Comparison of ENCODE assay signal across 9 cellular contexts in the genomic region with DNA sequence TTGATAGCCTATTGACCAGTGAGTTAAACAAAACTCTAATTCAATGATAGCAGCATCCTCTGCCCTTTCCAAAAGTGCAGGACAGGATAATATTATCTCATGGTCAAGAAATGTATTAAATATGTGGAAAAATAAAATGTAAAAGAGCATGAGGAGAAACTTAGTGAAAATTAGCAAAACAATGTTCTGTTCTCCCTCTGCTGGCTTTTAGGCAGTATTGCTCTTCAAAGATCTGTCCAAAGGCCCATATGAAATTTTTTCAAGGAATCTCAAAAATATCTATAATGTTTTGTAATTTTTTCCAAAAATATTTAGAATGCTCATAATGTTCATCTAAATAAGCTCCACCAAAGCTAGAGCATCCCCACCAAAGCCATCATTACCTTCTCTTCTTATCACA. TPM values are rescaled to one million over a fixed set of nuclear protein-coding genes. Genes with fewer than 3 reads are reported as not detected.
DNase-seq lines count a peak whose midpoint lies in the region; ATAC-seq, FAIRE-seq and TF ChIP-seq lines count a peak whose summit lies in the region.
"Had no signal": no experiment of that assay in that cellular context is flagged by ENCODE, and none has a peak within 500 bp of the region (broad histone marks: within the 10 kb centered on the region; RNA-seq: fewer than 3 reads in every experiment).

No MANE protein-coding gene starts in this region.

- H3K4me1 Mint-ChIP-seq in WTC11: no peaks in the 10 kb centered on the region
- H3K4me1 Mint-ChIP-seq in activated CD8-positive, alpha-beta memory T cell treated with anti-CD3 and anti-CD28 coated beads, Interleukin-2, amount 10 ng/mL, durations not matched to agents 7 days and 5 days: peaks cover 15% of the 10 kb centered on the region

- TF ChIP-seq CTCF in AG09319 (IDR thresholded peaks at IDR 0.05; ENCODE audit: low read depth, low read length) (peak; percentile 44), WTC11 (IDR thresholded peaks at IDR 0.05) (0 out of 2 replicates have a peak, but pooled peaks have one; percentile 40)

- POLR2A ChIA-PET in WTC11 (lab: Charles Lee): no interaction called here

- DNase-seq in AG09319 (ENCODE audit: extremely low read depth, low read depth) (no peak), WTC11 (ENCODE audit: low spot score) (no peak), kidney tubule cell (ENCODE audit: low spot score) (peak; percentile 12), 8988T (no peak), H54 (ENCODE audit: insufficient read length, low spot score) (no peak)
- DNase-seq in activated CD8-positive, alpha-beta memory T cell treated with anti-CD3 and anti-CD28 coated beads, Interleukin-2, amount 10 ng/mL, durations not matched to agents 7 days and 5 days: no peak
- no peak for DNase-seq in effector CD8-positive, alpha-beta T cell (lab: John Stamatoyannopoulos, UW)
- DNase-seq: NCI-H510A had no signal

- FAIRE-seq in H54 (lab: Jason Lieb, UNC): no peak

- TF ChIP-seq POLR2A in H54 (IDR thresholded peaks at IDR 0.05; ENCODE audit: low read depth, low read length): no peak

- CTCF ChIA-PET in WTC11 (lab: Charles Lee): interaction anchor here (0.7 to 1.3 kb wide), 2 partner anchors 8 to 10 kb away, joined by 3 read pairs; partner anchors contain the start of gene ARL14EP
- CTCF ChIA-PET in activated CD8-positive, alpha-beta memory T cell treated with anti-CD3 and anti-CD28 coated beads, Interleukin-2, amount 10 ng/mL, durations not matched to agents 7 days and 5 days (lab: Charles Lee): interaction anchor here (1.2 to 2.6 kb wide), 2 partner anchors 12 to 186 kb away, joined by 3 to 14 read pairs; no protein-coding TSS in a partner anchor

- peak; percentile 17 for ATAC-seq in GM19351 (IDR thresholded peaks at IDR 0.05; ENCODE audit: unreplicated experiment)
- no peak for ATAC-seq in WTC11
- ATAC-seq in activated CD8-positive, alpha-beta memory T cell treated with anti-CD3 and anti-CD28 coated beads, Interleukin-2, amount 10 ng/mL, durations not matched to agents 7 days and 5 days: no peak

- peaks cover 14% of the 10 kb centered on the region for H3K9me3 Mint-ChIP-seq in WTC11
- no peaks in the 10 kb centered on the region for H3K9me3 Mint-ChIP-seq in activated CD8-positive, alpha-beta memory T cell treated with anti-CD3 and anti-CD28 coated beads, Interleukin-2, amount 10 ng/mL, durations not matched to agents 7 days and 5 days (ENCODE audit: low read depth)

- H3K27ac Mint-ChIP-seq in WTC11: no peak overlapping the region
- no peak overlapping the region for H3K27ac Mint-ChIP-seq in activated CD8-positive, alpha-beta memory T cell treated with anti-CD3 and anti-CD28 coated beads, Interleukin-2, amount 10 ng/mL, durations not matched to agents 7 days and 5 days

- no peak overlapping the region for H3K4me3 Mint-ChIP-seq in WTC11
- no peak overlapping the region for H3K4me3 Mint-ChIP-seq in activated CD8-positive, alpha-beta memory T cell treated with anti-CD3 and anti-CD28 coated beads, Interleukin-2, amount 10 ng/mL, durations not matched to agents 7 days and 5 days

- H3K36me3 Mint-ChIP-seq in WTC11: peaks cover 4% of the 10 kb centered on the region
- no peaks in the 10 kb centered on the region for H3K36me3 Mint-ChIP-seq in activated CD8-positive, alpha-beta memory T cell treated with anti-CD3 and anti-CD28 coated beads, Interleukin-2, amount 10 ng/mL, durations not matched to agents 7 days and 5 days

- peaks cover 29% of the 10 kb centered on the region for H3K27me3 Mint-ChIP-seq in WTC11 (ENCODE audit: low read depth)
- H3K27me3 Mint-ChIP-seq in activated CD8-positive, alpha-beta memory T cell treated with anti-CD3 and anti-CD28 coated beads, Interleukin-2, amount 10 ng/mL, durations not matched to agents 7 days and 5 days: peaks cover 11% of the 10 kb centered on the region

TF ChIP-seq in WTC11, 78 proteins besides CTCF, POLR2A, EP300 and RAD21:
- TF ChIP-seq, protein P1, sequence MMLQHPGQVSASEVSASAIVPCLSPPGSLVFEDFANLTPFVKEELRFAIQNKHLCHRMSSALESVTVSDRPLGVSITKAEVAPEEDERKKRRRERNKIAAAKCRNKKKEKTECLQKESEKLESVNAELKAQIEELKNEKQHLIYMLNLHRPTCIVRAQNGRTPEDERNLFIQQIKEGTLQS (CRISPR knock-in tag; conservative IDR thresholded peaks at IDR 0.05): no peak
- no peak for TF ChIP-seq USF2 (CRISPR knock-in tag; IDR thresholded peaks at IDR 0.05)
- no peak for TF ChIP-seq ZNF532 (CRISPR knock-in tag; IDR thresholded peaks at IDR 0.05; ENCODE audit: borderline replicate concordance)
- no peak for TF ChIP-seq IRF2 (CRISPR knock-in tag; IDR thresholded peaks at IDR 0.05; ENCODE audit: borderline replicate concordance, low read depth)
- TF ChIP-seq ZNF121 (CRISPR knock-in tag; IDR thresholded peaks at IDR 0.05): no peak

RNA-seq across cellular contexts. Expression of gene ARL14EP, which starts 8.3 kb away (rescaled TPM):
- 15.3 to 19.9 TPM (median 15.8 TPM) in 3 replicates for total RNA-seq in WTC11 (2021)
- total RNA-seq in activated CD8-positive, alpha-beta memory T cell treated with anti-CD3 and anti-CD28 coated beads, Interleukin-2, amount 10 ng/mL, durations not matched to agents 7 days and 5 days: 10 to 100 TPM; 28.3 to 36.1 TPM
